In the genomic region with DNA sequence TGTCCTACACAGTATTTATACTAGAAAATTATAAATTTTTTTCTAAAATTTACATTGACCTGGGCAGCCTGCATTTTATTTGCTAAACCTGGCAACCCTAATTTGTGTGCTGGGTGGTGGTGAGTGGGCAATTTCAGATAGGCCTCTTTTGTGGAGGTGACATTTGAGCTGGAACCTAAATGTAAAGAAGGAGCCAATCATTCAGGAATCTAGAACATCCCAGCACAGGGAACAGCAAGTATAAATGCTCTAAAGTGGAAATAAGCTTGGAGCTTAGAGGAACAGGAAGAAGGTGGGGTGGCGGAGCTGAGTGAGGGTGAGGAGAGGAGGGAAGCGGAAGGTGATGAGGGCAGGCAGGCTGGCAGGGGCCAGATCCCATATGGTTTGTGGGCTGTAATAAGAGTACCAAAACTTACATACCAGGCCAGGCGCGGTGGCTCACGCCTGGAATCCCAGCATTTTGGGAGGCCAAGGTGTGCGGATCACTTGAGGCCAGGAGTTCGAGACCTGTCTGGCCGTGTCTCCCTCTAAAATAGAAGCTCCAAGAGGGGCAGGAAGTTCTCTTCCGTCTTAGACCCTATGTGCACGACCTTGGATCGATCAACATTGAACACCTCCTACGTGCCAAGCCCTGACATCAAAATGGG, we compare ENCODE assay signal across 8 cellular contexts. TPM values are rescaled to one million over a fixed set of nuclear protein-coding genes. Genes with fewer than 3 reads are reported as not detected.
DNase-seq lines count a peak whose midpoint lies in the region; ATAC-seq, FAIRE-seq and TF ChIP-seq lines count a peak whose summit lies in the region.

No MANE protein-coding gene starts in this region.

- FAIRE-seq in bronchial epithelial cell (lab: Jason Lieb, UNC): no peak

- peak; percentile 11 for TF ChIP-seq EP300 in stomach (IDR thresholded peaks at IDR 0.05)

- H3K4me3 ChIP-seq in bronchial epithelial cell (ENCODE audit: low read depth, low read length): peak overlapping the region; percentile 83
- H3K4me3 ChIP-seq in liver (ENCODE audit: low read depth in 1 of 3, low read length in 3 of 3): peak overlapping the region; percentile 0 to 91 (median 2)
- peak overlapping the region; percentile 80 to 99 (median 93) for H3K4me3 ChIP-seq in stomach

- WGBS in liver: 12% methylated on average over 12 of the region's 12 CpGs
- 5 to 8% (median 8%) methylated on average over 9 to 12 of the region's 12 CpGs for WGBS in stomach, 5 donors

- H3K27ac ChIP-seq in liver (ENCODE audit: low read depth in 1 of 2, low read length in 2 of 2) (peak overlapping the region; percentile 78 to 94), stomach (peak overlapping the region; percentile 94 to 98 (median 97))

- ATAC-seq in HG02763 (IDR thresholded peaks at IDR 0.05; ENCODE audit: unreplicated experiment): no peak

- H3K27me3 ChIP-seq in bronchial epithelial cell (ENCODE audit: control insufficient read depth, insufficient read depth, low read length): no peaks in the 10 kb centered on the region
- no peaks in the 10 kb centered on the region for H3K27me3 ChIP-seq in liver (ENCODE audit: control insufficient read depth in 4 of 4, insufficient read depth in 4 of 4, low read length in 3 of 4)
- H3K27me3 ChIP-seq in stomach: no peaks in the 10 kb centered on the region

- no peak for TF ChIP-seq POLR2A in stomach (IDR thresholded peaks at IDR 0.05)

- peak; percentile 3 for DNase-seq in activated T-cell treated with anti-CD3 and anti-CD28 coated beads for 24 hours (ENCODE audit: low read depth)
- no peak for DNase-seq in activated T-cell treated with anti-CD3 and anti-CD28 coated beads, Interleukin-2, amount 50 U/mL, for 48 hours
- peak; percentile 50 for DNase-seq in NOMO-1 treated with DMSO at 0.1 percent for 48 hours (lab: John Stamatoyannopoulos, UW; ENCODE audit: unreplicated experiment)
- no peak for DNase-seq in bronchial epithelial cell (ENCODE audit: low read depth)
- peak; percentile 37 for DNase-seq in stomach
- DNase-seq in NCI-H1694 (lab: John Stamatoyannopoulos, UW): no peak

- H3K9me3 ChIP-seq in liver (ENCODE audit: control insufficient read depth in 4 of 4, low read length in 3 of 4) (no peaks in the 10 kb centered on the region), stomach (no peaks in the 10 kb centered on the region)

- H3K9ac ChIP-seq in liver (ENCODE audit: low read depth in 1 of 2, low read length in 2 of 2): peak overlapping the region; percentile 4 to 25

- no peak for TF ChIP-seq RAD21 in liver (IDR thresholded peaks at IDR 0.05)

- no peak for TF ChIP-seq CTCF in bronchial epithelial cell (IDR thresholded peaks at IDR 0.05; ENCODE audit: insufficient read depth, low read length, severe bottlenecking)
- TF ChIP-seq CTCF in liver (IDR thresholded peaks at IDR 0.05; ENCODE audit: low read depth, low read length, missing input control): no peak
- no peak for TF ChIP-seq CTCF in stomach (IDR thresholded peaks at IDR 0.05)

- intact Hi-C loops in stomach (cut with DNase I; ENCODE audit: low total_unique reads): no loop called here

- H3K4me1 ChIP-seq in liver (ENCODE audit: control insufficient read depth in 4 of 4, insufficient read depth in 4 of 4, low read length in 3 of 4): peaks cover 3 to 15% (median 12%) of the 10 kb centered on the region in 4 donors
- H3K4me1 ChIP-seq in stomach: peaks cover 14 to 40% (median 22%) of the 10 kb centered on the region in 4 donors

- H3K36me3 ChIP-seq in bronchial epithelial cell (ENCODE audit: control insufficient read depth, insufficient read depth, low read length): no peaks in the 10 kb centered on the region
- H3K36me3 ChIP-seq in liver (ENCODE audit: control insufficient read depth in 4 of 4, insufficient read depth in 3 of 4, low read depth in 1 of 4, low read length in 3 of 4): no peaks in the 10 kb centered on the region
- no peaks in the 10 kb centered on the region for H3K36me3 ChIP-seq in stomach

TF ChIP-seq in liver, 16 proteins besides CTCF, POLR2A, EP300 and RAD21:
- TF ChIP-seq, protein P1, sequence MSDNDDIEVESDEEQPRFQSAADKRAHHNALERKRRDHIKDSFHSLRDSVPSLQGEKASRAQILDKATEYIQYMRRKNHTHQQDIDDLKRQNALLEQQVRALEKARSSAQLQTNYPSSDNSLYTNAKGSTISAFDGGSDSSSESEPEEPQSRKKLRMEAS (IDR thresholded peaks at IDR 0.05): no peak
- TF ChIP-seq YY1 (IDR thresholded peaks at IDR 0.05): no peak
- TF ChIP-seq TAF1 (conservative IDR thresholded peaks at IDR 0.05): no peak
- no peak for TF ChIP-seq HNF4A (conservative IDR thresholded peaks at IDR 0.05)
- no peak for TF ChIP-seq JUND (IDR thresholded peaks at IDR 0.05)
- peak in 1 of 2 donors; percentile 31 for TF ChIP-seq RXRA (IDR thresholded peaks at IDR 0.05)
- TF ChIP-seq, protein P2, sequence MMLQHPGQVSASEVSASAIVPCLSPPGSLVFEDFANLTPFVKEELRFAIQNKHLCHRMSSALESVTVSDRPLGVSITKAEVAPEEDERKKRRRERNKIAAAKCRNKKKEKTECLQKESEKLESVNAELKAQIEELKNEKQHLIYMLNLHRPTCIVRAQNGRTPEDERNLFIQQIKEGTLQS (IDR thresholded peaks at IDR 0.05): no peak
- TF ChIP-seq, protein P3, sequence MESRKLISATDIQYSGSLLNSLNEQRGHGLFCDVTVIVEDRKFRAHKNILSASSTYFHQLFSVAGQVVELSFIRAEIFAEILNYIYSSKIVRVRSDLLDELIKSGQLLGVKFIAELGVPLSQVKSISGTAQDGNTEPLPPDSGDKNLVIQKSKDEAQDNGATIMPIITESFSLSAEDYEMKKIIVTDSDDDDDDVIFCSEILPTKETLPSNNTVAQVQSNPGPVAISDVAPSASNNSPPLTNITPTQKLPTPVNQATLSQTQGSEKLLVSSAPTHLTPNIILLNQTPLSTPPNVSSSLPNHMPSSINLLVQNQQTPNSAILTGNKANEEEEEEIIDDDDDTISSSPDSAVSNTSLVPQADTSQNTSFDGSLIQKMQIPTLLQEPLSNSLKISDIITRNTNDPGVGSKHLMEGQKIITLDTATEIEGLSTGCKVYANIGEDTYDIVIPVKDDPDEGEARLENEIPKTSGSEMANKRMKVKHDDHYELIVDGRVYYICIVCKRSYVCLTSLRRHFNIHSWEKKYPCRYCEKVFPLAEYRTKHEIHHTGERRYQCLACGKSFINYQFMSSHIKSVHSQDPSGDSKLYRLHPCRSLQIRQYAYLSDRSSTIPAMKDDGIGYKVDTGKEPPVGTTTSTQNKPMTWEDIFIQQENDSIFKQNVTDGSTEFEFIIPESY (IDR thresholded peaks at IDR 0.05): peak; percentile 17
- no peak for TF ChIP-seq EGR1 (IDR thresholded peaks at IDR 0.05; ENCODE audit: low read depth in 2 of 2)
- TF ChIP-seq SP1 (IDR thresholded peaks at IDR 0.05): no peak
- no peak for TF ChIP-seq GABPA (IDR thresholded peaks at IDR 0.05 in 1 of 2, conservative IDR thresholded peaks at IDR 0.05 in 1 of 2)
- peak; percentile 71 for TF ChIP-seq NR2F2 (IDR thresholded peaks at IDR 0.05)
- no peak for TF ChIP-seq HNF4G (IDR thresholded peaks at IDR 0.05)
- TF ChIP-seq FOXA2 (IDR thresholded peaks at IDR 0.05): no peak
- TF ChIP-seq, protein P4, sequence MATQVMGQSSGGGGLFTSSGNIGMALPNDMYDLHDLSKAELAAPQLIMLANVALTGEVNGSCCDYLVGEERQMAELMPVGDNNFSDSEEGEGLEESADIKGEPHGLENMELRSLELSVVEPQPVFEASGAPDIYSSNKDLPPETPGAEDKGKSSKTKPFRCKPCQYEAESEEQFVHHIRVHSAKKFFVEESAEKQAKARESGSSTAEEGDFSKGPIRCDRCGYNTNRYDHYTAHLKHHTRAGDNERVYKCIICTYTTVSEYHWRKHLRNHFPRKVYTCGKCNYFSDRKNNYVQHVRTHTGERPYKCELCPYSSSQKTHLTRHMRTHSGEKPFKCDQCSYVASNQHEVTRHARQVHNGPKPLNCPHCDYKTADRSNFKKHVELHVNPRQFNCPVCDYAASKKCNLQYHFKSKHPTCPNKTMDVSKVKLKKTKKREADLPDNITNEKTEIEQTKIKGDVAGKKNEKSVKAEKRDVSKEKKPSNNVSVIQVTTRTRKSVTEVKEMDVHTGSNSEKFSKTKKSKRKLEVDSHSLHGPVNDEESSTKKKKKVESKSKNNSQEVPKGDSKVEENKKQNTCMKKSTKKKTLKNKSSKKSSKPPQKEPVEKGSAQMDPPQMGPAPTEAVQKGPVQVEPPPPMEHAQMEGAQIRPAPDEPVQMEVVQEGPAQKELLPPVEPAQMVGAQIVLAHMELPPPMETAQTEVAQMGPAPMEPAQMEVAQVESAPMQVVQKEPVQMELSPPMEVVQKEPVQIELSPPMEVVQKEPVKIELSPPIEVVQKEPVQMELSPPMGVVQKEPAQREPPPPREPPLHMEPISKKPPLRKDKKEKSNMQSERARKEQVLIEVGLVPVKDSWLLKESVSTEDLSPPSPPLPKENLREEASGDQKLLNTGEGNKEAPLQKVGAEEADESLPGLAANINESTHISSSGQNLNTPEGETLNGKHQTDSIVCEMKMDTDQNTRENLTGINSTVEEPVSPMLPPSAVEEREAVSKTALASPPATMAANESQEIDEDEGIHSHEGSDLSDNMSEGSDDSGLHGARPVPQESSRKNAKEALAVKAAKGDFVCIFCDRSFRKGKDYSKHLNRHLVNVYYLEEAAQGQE (IDR thresholded peaks at IDR 0.05): no peak
- no peak for TF ChIP-seq FOXA1 (IDR thresholded peaks at IDR 0.05)
TF ChIP-seq in liver: peak in this region for 3.

RNA-seq across cellular contexts. Expression of a gene that starts 0.5 kb away (rescaled TPM):
- total RNA-seq in bronchial epithelial cell (53.3 and 60.8 TPM in 2 replicates), liver (10 to 100 TPM; 24.3 to 48.8 TPM), stomach (10 to 100 TPM in 4 of 5 donors, 1 to 10 TPM in 1; 2.0 to 66.1 (median 37.1) TPM)
- polyA plus RNA-seq in liver (10 to 100 TPM; 13.1 to 14.4 TPM), stomach (10 to 100 TPM; 19.4 to 29.2 (median 23.8) TPM)

Comparison
In these comparisons a context has a peak if more than half of its experiments do, and no peak if none do; other contexts are left out.
1. DNase-seq: peak in activated T-cell treated with anti-CD3 and anti-CD28 coated beads for 24 hours (single experiment), NOMO-1 treated with DMSO at 0.1 percent for 48 hours (single experiment) and stomach (single experiment); none in activated T-cell treated with anti-CD3 and anti-CD28 coated beads, Interleukin-2, amount 50 U/mL, for 48 hours (0 of 2), bronchial epithelial cell (single experiment) and NCI-H1694 (single experiment).
2. H3K4me3 ChIP-seq: peak in every context shown above with its lines; median percentile 93 in stomach; 83 in bronchial epithelial cell; 2 in liver.